22 cellular contexts compared by ENCODE assay signal in genomic region chr21:45802956-45803612, GRCh38.
A peak's percentile ranks its signal among the peaks of the same experiment; 100 is the strongest.
DNase-seq lines count a peak whose midpoint lies in the region; ATAC-seq and TF ChIP-seq lines count a peak whose summit lies in the region.
"Had no signal": no experiment of that assay in that cellular context is flagged by ENCODE, and none has a peak within 500 bp of the region (broad histone marks: within the 10 kb centered on the region; RNA-seq: fewer than 3 reads in every experiment).

No MANE protein-coding gene starts in this region.

- H3K9me3 ChIP-seq in IMR-90 (ENCODE audit: control insufficient read depth, insufficient read depth, low read length), result no peaks in the 10 kb centered on the region
- H3K9me3 ChIP-seq: A549 had no signal

- dilution Hi-C loops in IMR-90 (cut with HindIII; ENCODE audit: low sequenced_read_pairs, unreplicated experiment), result no loop called here

- no peaks in the 10 kb centered on the region; the same call in 1 of the 2 replicates for H3K9me1 ChIP-seq in IMR-90 (ENCODE audit: insufficient read depth, low read length)

- no peak overlapping the region for H2BK5ac ChIP-seq in IMR-90 (ENCODE audit: low read depth, low read length, poor library complexity, severe bottlenecking)

- H3K56ac ChIP-seq in IMR-90 (ENCODE audit: extremely low read depth, insufficient read depth, low read length), result no peak overlapping the region

- ATAC-seq in IMR-90 (ENCODE audit: low read depth) (no peak), SK-N-SH treated with all-trans-retinoic acid at 6 μM for 48 hours (no peak), GM21447 (IDR thresholded peaks at IDR 0.05; ENCODE audit: unreplicated experiment) (no peak)
- ATAC-seq: A549; CD8-positive, alpha-beta T cell; GM12878; GM23338 had no signal

- H3K4me1 Mint-ChIP-seq in activated CD4-positive, alpha-beta T cell treated with anti-CD3 and anti-CD28 coated beads, Interleukin-2, amount 10 ng/mL, durations not matched to agents 24 days and 14 days, result no peaks in the 10 kb centered on the region

- H2BK15ac ChIP-seq in IMR-90 (ENCODE audit: low read depth, low read length), result no peak overlapping the region

- H4K91ac ChIP-seq in IMR-90 (ENCODE audit: insufficient read depth, low read depth, low read length), result no peak overlapping the region

- no peak overlapping the region for H3K4ac ChIP-seq in IMR-90 (ENCODE audit: low read depth, low read length)

- H3K27me3 Mint-ChIP-seq in activated CD4-positive, alpha-beta T cell treated with anti-CD3 and anti-CD28 coated beads, Interleukin-2, amount 10 ng/mL, durations not matched to agents 24 days and 14 days, result no peaks in the 10 kb centered on the region

- H3K4me3 Mint-ChIP-seq in activated CD4-positive, alpha-beta T cell treated with anti-CD3 and anti-CD28 coated beads, Interleukin-2, amount 10 ng/mL, durations not matched to agents 24 days and 14 days, result no peak overlapping the region
- H3K4me3 Mint-ChIP-seq: CD8-positive, alpha-beta T cell; GM23338; HFFc6 had no signal

- H4K20me1 ChIP-seq in IMR-90 (ENCODE audit: insufficient read depth, low read length), result no peaks in the 10 kb centered on the region; the same call in 1 of the 2 replicates

- H2BK120ac ChIP-seq in IMR-90 (ENCODE audit: low read depth, low read length), result no peak overlapping the region

- peak; percentile 34 for DNase-seq in activated CD4-positive, alpha-beta T cell treated with anti-CD3 and anti-CD28 coated beads, Interleukin-2, amount 10 ng/mL, durations not matched to agents 24 days and 14 days
- DNase-seq in activated CD4-positive, alpha-beta T cell treated with anti-CD3 and anti-CD28 coated beads for 48 hours, result no peak
- no peak for DNase-seq in IMR-90
- DNase-seq in left kidney (ENCODE audit: low read depth, low spot score), result peak; percentile 84
- peak; percentile 34 for DNase-seq in ureter (ENCODE audit: low spot score)
- DNase-seq in NCI-H82 (lab: John Stamatoyannopoulos, UW), result no peak
- DNase-seq: AML-193, Calu3, DMS 273 treated with DMSO at 0.1 percent for 48 hours, DMS53, DND-41, EL, HCEC 1CT, HFFc6 had no signal

- BruUV-seq in IMR-90 (replicated peaks; lab: Mats Ljungman, UMichigan), result no TSS peak

- WGBS in IMR-90 (ENCODE audit: extremely low coverage in 2 of 2, insufficient read length in 1 of 2), 2 experiments, result 60% methylated on average over 1 of the region's 8 CpGs; no CpG with 5 or more reads in 1 of the 2 experiments

- no peak overlapping the region for H3K18ac ChIP-seq in IMR-90 (ENCODE audit: low read depth, low read length)

- TF ChIP-seq RAD21 in IMR-90 (IDR thresholded peaks at IDR 0.05; ENCODE audit: low read length), result no peak

- POLR2A ChIA-PET in IMR-90 (lab: Charles Lee; ENCODE audit: unreplicated experiment), result no interaction called here

- H2BK20ac ChIP-seq in IMR-90 (ENCODE audit: low read depth, low read length), result no peak overlapping the region

- no peak overlapping the region for H3K27ac Mint-ChIP-seq in activated CD4-positive, alpha-beta T cell treated with anti-CD3 and anti-CD28 coated beads, Interleukin-2, amount 10 ng/mL, durations not matched to agents 24 days and 14 days
- H3K27ac Mint-ChIP-seq: CD8-positive, alpha-beta T cell; GM23338; HFFc6 had no signal

- H3K4me2 ChIP-seq in IMR-90 (ENCODE audit: low read depth, low read length), result no peak overlapping the region
- H3K4me2 ChIP-seq: A549, GM23338 had no signal

- no peak overlapping the region for H2AK5ac ChIP-seq in IMR-90 (ENCODE audit: low read depth, low read length)

- H4K8ac ChIP-seq in IMR-90 (ENCODE audit: low read depth in 2 of 2, low read length in 2 of 2), result no peak overlapping the region

- TF ChIP-seq CTCF in IMR-90 (conservative IDR thresholded peaks at IDR 0.05; ENCODE audit: low read depth, low read length), result no peak

- H3K79me1 ChIP-seq in IMR-90 (ENCODE audit: low read depth in 1 of 2, low read length in 2 of 2), result no peaks in the 10 kb centered on the region

- H2AFZ ChIP-seq in IMR-90 (replicated peaks; ENCODE audit: low read length, poor library complexity), result peak overlapping the region; percentile 23
- H2AFZ ChIP-seq: GM23338 had no signal

- H3K9ac ChIP-seq in IMR-90 (ENCODE audit: low read depth, low read length), result no peak overlapping the region

- no peaks in the 10 kb centered on the region for H3K4me1 ChIP-seq in IMR-90 (ENCODE audit: control insufficient read depth, insufficient read depth, low read length)
- H3K4me1 ChIP-seq: A549 had no signal

- peak overlapping the region; percentile 28 for H2AK9ac ChIP-seq in IMR-90 (replicated peaks; ENCODE audit: low read depth, low read length, poor library complexity)

- H3K27ac ChIP-seq in IMR-90 (ENCODE audit: insufficient read depth, low read length), result no peak overlapping the region
- H3K27ac ChIP-seq: 22Rv1, A549, HL-60 had no signal

- H3K4me3 ChIP-seq in IMR-90 (ENCODE audit: insufficient read depth, low read depth, low read length), result no peak overlapping the region
- H3K4me3 ChIP-seq: A549, GM12878, GM23338 had no signal

- intact Hi-C loops in activated CD4-positive, alpha-beta T cell treated with anti-CD3 and anti-CD28 coated beads, Interleukin-2, amount 10 ng/mL, durations not matched to agents 24 days and 14 days (cut with micrococcal nuclease), result no loop called here
- intact Hi-C loops in IMR-90 (cut with micrococcal nuclease), result no loop called here

- in situ Hi-C loops in IMR-90 (cut with MboI; ENCODE audit: low sequenced_read_pairs), result no loop called here

- H3K27me3 ChIP-seq in IMR-90 (ENCODE audit: control insufficient read depth, insufficient read depth, low read length), result peaks cover 2% of the 10 kb centered on the region; the same call in 1 of the 2 replicates

- H3K36me3 Mint-ChIP-seq in activated CD4-positive, alpha-beta T cell treated with anti-CD3 and anti-CD28 coated beads, Interleukin-2, amount 10 ng/mL, durations not matched to agents 24 days and 14 days (ENCODE audit: low read depth), result peaks cover 4% of the 10 kb centered on the region
- H3K36me3 Mint-ChIP-seq: CD8-positive, alpha-beta T cell had no signal

- no peak overlapping the region for H3K23ac ChIP-seq in IMR-90 (ENCODE audit: low read depth, low read length)

- CTCF ChIA-PET in IMR-90 (lab: Yijun Ruan, JAX), result no interaction called here

- no peak overlapping the region for H3K14ac ChIP-seq in IMR-90 (replicated peaks; ENCODE audit: low read depth, low read length)

- TF ChIP-seq POLR2A in IMR-90 (IDR thresholded peaks at IDR 0.05; ENCODE audit: low read depth, low read length), result no peak

- H3K36me3 ChIP-seq in IMR-90 (ENCODE audit: control insufficient read depth, insufficient read depth, low read length), result no peaks in the 10 kb centered on the region

- H4K5ac ChIP-seq in IMR-90 (ENCODE audit: low read depth, low read length), result no peak overlapping the region

- H3K9me3 Mint-ChIP-seq in activated CD4-positive, alpha-beta T cell treated with anti-CD3 and anti-CD28 coated beads, Interleukin-2, amount 10 ng/mL, durations not matched to agents 24 days and 14 days, result no peaks in the 10 kb centered on the region
- H3K9me3 Mint-ChIP-seq: CD8-positive, alpha-beta T cell; HFFc6 had no signal

TF ChIP-seq in IMR-90, 13 proteins besides CTCF, POLR2A, EP300 and RAD21:
- TF ChIP-seq NFE2L2 (IDR thresholded peaks at IDR 0.05; ENCODE audit: low read depth, low read length), result no peak

TF ChIP-seq in SK-N-SH treated with all-trans-retinoic acid at 6 μM for 48 hours, 23 proteins besides CTCF, POLR2A, EP300 and RAD21 (continues in another document):
- TF ChIP-seq OSR1 (CRISPR knock-in tag; IDR thresholded peaks at IDR 0.05), result no peak
- TF ChIP-seq ZC3H10 (CRISPR knock-in tag; IDR thresholded peaks at IDR 0.05), result no peak
- TF ChIP-seq PPARA (CRISPR knock-in tag; IDR thresholded peaks at IDR 0.05; ENCODE audit: borderline replicate concordance), result no peak
- no peak for TF ChIP-seq TSHZ2 (CRISPR knock-in tag; IDR thresholded peaks at IDR 0.05)
- TF ChIP-seq ESRRG (CRISPR knock-in tag; IDR thresholded peaks at IDR 0.05), result no peak
- TF ChIP-seq POU6F1 (CRISPR knock-in tag; IDR thresholded peaks at IDR 0.05; ENCODE audit: borderline replicate concordance, low read depth), result no peak

Comparison
In these comparisons a context has a peak if more than half of its experiments do, and no peak if none do; other contexts are left out.
1. DNase-seq: peak in activated CD4-positive, alpha-beta T cell treated with anti-CD3 and anti-CD28 coated beads, Interleukin-2, amount 10 ng/mL, durations not matched to agents 24 days and 14 days (single experiment), left kidney (single experiment) and ureter (single experiment); none in activated CD4-positive, alpha-beta T cell treated with anti-CD3 and anti-CD28 coated beads for 48 hours (single experiment), IMR-90 (single experiment) and NCI-H82 (single experiment).